8 cellular contexts compared by ENCODE assay signal in genomic region chr4:152535903-152536544, GRCh38.
A peak's percentile ranks its signal among the peaks of the same experiment; 100 is the strongest.
DNase-seq lines count a peak whose midpoint lies in the region; ATAC-seq and TF ChIP-seq lines count a peak whose summit lies in the region.

FBXW7 (minus strand) TSS chr4:152536092; CDS start chr4:152411803, 124,289 bp downstream.

- H3K4me1 Mint-ChIP-seq in central memory CD8-positive, alpha-beta T cell, result peaks cover 59% of the 10 kb centered on the region

- ATAC-seq in GM19025 (IDR thresholded peaks at IDR 0.05; ENCODE audit: low read depth, unreplicated experiment), result peak; percentile 82
- ATAC-seq in HG03342 (IDR thresholded peaks at IDR 0.05; ENCODE audit: unreplicated experiment), result peak; percentile 83
- peak; percentile 84 for ATAC-seq in central memory CD8-positive, alpha-beta T cell (replicated peaks; ENCODE audit: extremely low read depth, poor library complexity, severe bottlenecking)

- peak within 1 kb of the TSS; percentile 85 for H3K4me3 Mint-ChIP-seq in central memory CD8-positive, alpha-beta T cell

- H3K9me3 Mint-ChIP-seq in central memory CD8-positive, alpha-beta T cell, result no peaks in the 10 kb centered on the region

- peak within 1 kb of the TSS; percentile 96 for H3K27ac Mint-ChIP-seq in central memory CD8-positive, alpha-beta T cell (ENCODE audit: low read depth)

- H3K36me3 Mint-ChIP-seq in central memory CD8-positive, alpha-beta T cell (ENCODE audit: insufficient read depth), result peaks cover 27% of the 10 kb centered on the region

- peak; percentile 93 for DNase-seq in AG09309 (ENCODE audit: low read depth)
- DNase-seq in NCI-H446 (lab: John Stamatoyannopoulos, UW), result peak; percentile 92 to 98
- peak; percentile 100 for DNase-seq in activated CD4-positive, CD25-positive, alpha-beta regulatory T cell treated with anti-CD3 and anti-CD28 coated beads, Interleukin-2, amount 50 U/mL, for 16 hours (ENCODE audit: low read depth, low spot score)
- DNase-seq in central memory CD8-positive, alpha-beta T cell (ENCODE audit: low spot score in 2 of 2), result peak; percentile 97 to 100
- peak; percentile 100 for DNase-seq in islet precursor cell
- DNase-seq in stimulated activated CD4-positive, alpha-beta T cell treated with anti-CD3 and anti-CD28 coated beads, Interleukin-12 subunit alpha, Interleukin-12 subunit beta, amount 100 ng/mL, for 48 hours (ENCODE audit: low read depth in 2 of 3, low spot score in 1 of 3), result peak; percentile 98 to 99 (median 99)

- H3K4me3 ChIP-seq in AG09309 (ENCODE audit: control insufficient read depth, low read depth, low read length), result peak within 1 kb of the TSS; percentile 96

- H3K27me3 Mint-ChIP-seq in central memory CD8-positive, alpha-beta T cell, result no peaks in the 10 kb centered on the region

- no peak for TF ChIP-seq CTCF in AG09309 (IDR thresholded peaks at IDR 0.05; ENCODE audit: control insufficient read depth, insufficient read depth, low read depth, low read length, missing control alignments)

Comparison
In these comparisons a context has a peak if more than half of its experiments do, and no peak if none do; other contexts are left out.
1. Peak in every context shown above with its lines: DNase-seq, ATAC-seq and H3K4me3 ChIP-seq.